10 cellular contexts compared by ENCODE assay signal in the genomic region with DNA sequence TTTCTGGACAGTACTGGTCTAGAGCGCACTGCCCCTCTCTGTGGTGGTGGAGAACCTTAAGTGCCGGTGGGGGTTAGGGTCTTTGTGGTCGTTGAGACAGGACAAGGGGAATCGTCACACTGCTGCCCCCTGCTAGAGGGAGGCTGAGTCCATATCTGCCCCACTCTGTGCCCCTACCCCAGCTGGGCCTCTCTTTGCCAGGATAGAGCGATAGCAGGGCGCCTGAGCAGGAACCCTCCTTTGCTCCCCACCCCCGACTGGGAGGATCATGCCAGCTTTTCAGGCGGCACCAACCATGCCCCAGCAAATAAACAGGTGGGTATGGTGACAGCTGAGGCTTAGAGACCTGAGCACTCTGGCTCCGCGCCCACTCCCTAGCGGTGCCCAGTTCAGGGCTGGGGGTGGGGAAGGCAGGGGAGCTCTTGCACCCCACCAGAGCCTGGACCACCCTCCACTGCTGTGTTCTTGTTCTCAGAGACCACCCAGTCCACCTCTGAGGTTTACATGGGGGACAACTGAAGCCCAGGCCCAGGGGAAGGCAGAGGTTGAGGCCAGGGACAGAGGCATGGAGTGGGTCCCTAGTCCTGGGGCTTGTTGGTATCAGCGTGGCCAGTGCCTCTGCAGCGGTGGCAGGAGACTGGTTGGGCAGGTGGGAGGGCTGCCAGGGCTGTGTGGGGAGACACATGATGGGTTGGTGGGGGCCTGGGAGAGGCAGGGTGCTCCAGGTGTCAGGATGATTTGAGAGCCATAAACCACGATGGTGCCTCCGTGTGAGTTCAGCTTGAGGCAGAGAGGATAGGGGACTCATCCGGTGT. TPM values are rescaled to one million over a fixed set of nuclear protein-coding genes. Genes with fewer than 3 reads are reported as not detected.
A peak's percentile ranks its signal among the peaks of the same experiment; 100 is the strongest.
DNase-seq lines count a peak whose midpoint lies in the region; TF ChIP-seq lines count a peak whose summit lies in the region.
"Had no signal": no experiment of that assay in that cellular context is flagged by ENCODE, and none has a peak within 500 bp of the region (broad histone marks: within the 10 kb centered on the region; RNA-seq: fewer than 3 reads in every experiment).

No MANE protein-coding gene starts in this region.

- H3K27me3 Mint-ChIP-seq in H9 (ENCODE audit: low read depth) = peaks cover 63% of the 10 kb centered on the region

- H3K4me1 ChIP-seq in H9 (ENCODE audit: insufficient read depth, low read length) = no peaks in the 10 kb centered on the region
- no peaks in the 10 kb centered on the region for H3K4me1 ChIP-seq in iPS-15b (ENCODE audit: control insufficient read depth, insufficient read depth, low read length)
- peaks cover 64 to 88% (median 76%) of the 10 kb centered on the region in 3 donors for H3K4me1 ChIP-seq in skeletal muscle tissue (ENCODE audit: control insufficient read depth in 3 of 3, insufficient read depth in 3 of 3, low read length in 3 of 3)

- no peaks in the 10 kb centered on the region; a peak in 1 of 5 replicates for H3K9me3 Mint-ChIP-seq in H9
- H3K9me3 Mint-ChIP-seq: CD4-positive, alpha-beta T cell; naive thymus-derived CD4-positive, alpha-beta T cell had no signal

- H4K20me1 ChIP-seq in H9 (ENCODE audit: control insufficient read depth, insufficient read depth, insufficient read length) = no peaks in the 10 kb centered on the region

- H2BK120ac ChIP-seq in H9 (ENCODE audit: low read depth, low read length, poor library complexity, severe bottlenecking) = no peak overlapping the region

- H3K36me3 Mint-ChIP-seq in H9 (ENCODE audit: insufficient read depth in 1 of 3, low read depth in 3 of 3) = no peaks in the 10 kb centered on the region
- H3K36me3 Mint-ChIP-seq: naive thymus-derived CD4-positive, alpha-beta T cell had no signal

- H2AK5ac ChIP-seq in H9 (ENCODE audit: insufficient read length, low read length) = no peak overlapping the region

- no peaks in the 10 kb centered on the region for H3K79me1 ChIP-seq in H9 (ENCODE audit: insufficient read depth, low read depth, low read length, poor library complexity, severe bottlenecking)

- H3K23ac ChIP-seq in H9 (ENCODE audit: insufficient read length, low read depth, low read length) = no peak overlapping the region

- H2BK5ac ChIP-seq in H9 (ENCODE audit: insufficient read length, low read length) = no peak overlapping the region

- no peak overlapping the region for H3K14ac ChIP-seq in H9 (ENCODE audit: insufficient read depth, low read length)

- H4K8ac ChIP-seq in H9 (replicated peaks; ENCODE audit: insufficient read length, low read depth, low read length) = no peak overlapping the region

- H4K5ac ChIP-seq in H9 (ENCODE audit: insufficient read length, low read depth, low read length) = no peak overlapping the region

- H2BK20ac ChIP-seq in H9 (ENCODE audit: low read depth, low read length, poor library complexity, severe bottlenecking) = no peak overlapping the region

- peak overlapping the region; percentile 62 for H3K4me2 ChIP-seq in H9 (ENCODE audit: insufficient read depth, insufficient read length, low read length)

- no peak overlapping the region for H3T11ph ChIP-seq in H9 (ENCODE audit: low read length)

- H3K36me3 ChIP-seq in iPS-15b (ENCODE audit: control insufficient read depth, insufficient read depth, low read length) = no peaks in the 10 kb centered on the region
- H3K36me3 ChIP-seq in skeletal muscle tissue (ENCODE audit: control insufficient read depth in 3 of 3, insufficient read depth in 3 of 3, low read length in 3 of 3) = peaks cover 0 to 9% (median 3%) of the 10 kb centered on the region in 3 donors

- H3K18ac ChIP-seq in H9 (ENCODE audit: insufficient read length, low read depth, low read length) = no peak overlapping the region

- no CpG with 5 or more reads among the region's 16 CpGs for WGBS in H9 (ENCODE audit: extremely low coverage, insufficient read length, low lambda C conversion rate)

- no peak overlapping the region for H2AFZ ChIP-seq in H9 (ENCODE audit: low read length)

- H2BK12ac ChIP-seq in H9 (ENCODE audit: insufficient read length, low read depth, low read length) = no peak overlapping the region

- H3K9ac ChIP-seq in H9 (ENCODE audit: extremely low read depth, insufficient read length, low read length) (no peak overlapping the region), iPS-15b (ENCODE audit: low read depth, low read length) (no peak overlapping the region), skeletal muscle tissue (ENCODE audit: low read depth in 1 of 3, low read length in 3 of 3) (peak overlapping the region; percentile 95 to 100 (median 100))

- TF ChIP-seq CTCF in H9 (conservative IDR thresholded peaks at IDR 0.05) = no peak

- H3K23me2 ChIP-seq in H9 (ENCODE audit: insufficient read length, low read depth, low read length, poor library complexity, severe bottlenecking) = peaks cover 13% of the 10 kb centered on the region

- no peak overlapping the region for H2BK15ac ChIP-seq in H9 (ENCODE audit: low read depth, low read length)

- no peaks in the 10 kb centered on the region for H3K79me2 ChIP-seq in H9 (ENCODE audit: insufficient read depth, low read length)

- peaks cover 16% of the 10 kb centered on the region; the same call in 1 of the 2 replicates for H3K27me3 ChIP-seq in H9 (ENCODE audit: insufficient read depth, low read length)
- peaks cover 32% of the 10 kb centered on the region for H3K27me3 ChIP-seq in iPS-15b (ENCODE audit: control insufficient read depth, insufficient read depth, low read length)
- peaks cover 4 to 26% (median 15%) of the 10 kb centered on the region in 3 donors for H3K27me3 ChIP-seq in skeletal muscle tissue (ENCODE audit: control insufficient read depth in 3 of 3, insufficient read depth in 3 of 3, low read length in 3 of 3)

- H3K4me3 ChIP-seq in iPS-15b (ENCODE audit: low read depth, low read length) = peak overlapping the region; percentile 75
- peak overlapping the region; percentile 90 to 91 (median 91) for H3K4me3 ChIP-seq in skeletal muscle tissue (ENCODE audit: low read length in 3 of 3)

- H3K9me3 ChIP-seq in H9 (ENCODE audit: control insufficient read depth, low read depth, low read length) (no peaks in the 10 kb centered on the region), iPS-15b (ENCODE audit: control insufficient read depth, insufficient read depth, low read length) (no peaks in the 10 kb centered on the region), skeletal muscle tissue (ENCODE audit: control insufficient read depth in 3 of 3, low read length in 3 of 3) (no peaks in the 10 kb centered on the region)

- no peak overlapping the region for H3K27ac ChIP-seq in H9 (ENCODE audit: insufficient read length, low read depth, low read length)
- peak overlapping the region; percentile 98 for H3K27ac ChIP-seq in skeletal muscle tissue (ENCODE audit: low read depth, low read length)

- peak overlapping the region; percentile 66 to 90 for H3K4me3 Mint-ChIP-seq in H9
- H3K4me3 Mint-ChIP-seq: CD4-positive, alpha-beta T cell had no signal

- peaks cover 24 to 33% of the 10 kb centered on the region in 2 experiments for H3K4me1 Mint-ChIP-seq in H9

- no peak overlapping the region for H3K27ac Mint-ChIP-seq in H9
- H3K27ac Mint-ChIP-seq: CD4-positive, alpha-beta T cell; naive thymus-derived CD4-positive, alpha-beta T cell had no signal

- DNase-seq in H9 = no peak
- DNase-seq in RPMI8226 = peak; percentile 35
- DNase-seq in NCI-H2227 treated with DMSO at 0.1 percent for 48 hours (lab: John Stamatoyannopoulos, UW) = no peak
- DNase-seq in T1000 (lab: John Stamatoyannopoulos, UW) = no peak
- no peak for DNase-seq in NAMALWA (ENCODE audit: low spot score)
- DNase-seq: CD4-positive, alpha-beta T cell; islet precursor cell; naive thymus-derived CD4-positive, alpha-beta T cell had no signal

- no peak overlapping the region for H3K56ac ChIP-seq in H9 (ENCODE audit: insufficient read length, low read depth, low read length)

- no peak overlapping the region for H4K91ac ChIP-seq in H9 (ENCODE audit: insufficient read length, low read depth, low read length)

- H3K4ac ChIP-seq in H9 (ENCODE audit: low read depth, low read length) = no peak overlapping the region

RNA-seq across cellular contexts. Expression of a gene that starts 1.6 kb away (rescaled TPM):
- 3.0 and 3.9 TPM in 2 replicates for total RNA-seq in H9 (2021)
- total RNA-seq in skeletal muscle tissue = 33.9 TPM

Comparison
In these comparisons a context has a peak if more than half of its experiments do, and no peak if none do; other contexts are left out.
1. H3K9ac ChIP-seq: peak in skeletal muscle tissue (3 of 3); none in H9 (single experiment) and iPS-15b (single experiment).